8 cellular contexts compared by ENCODE assay signal in genomic region chr14:66070542-66071319, GRCh38.
DNase-seq lines count a peak whose midpoint lies in the region; ATAC-seq and TF ChIP-seq lines count a peak whose summit lies in the region.

No MANE protein-coding gene starts in this region.

- no peaks in the 10 kb centered on the region for H3K36me3 Mint-ChIP-seq in Calu3 (ENCODE audit: insufficient read depth, unreplicated experiment)
- H3K36me3 Mint-ChIP-seq in HFFc6 (ENCODE audit: low read depth), result no peaks in the 10 kb centered on the region

- POLR2A ChIA-PET in Panc1 (lab: Charles Lee), result no interaction called here

- H3K27me3 ChIP-seq in Panc1 (ENCODE audit: control insufficient read depth, insufficient read depth, low read length), result peaks cover 4% of the 10 kb centered on the region
- peaks cover 0 to 15% (median 4%) of the 10 kb centered on the region in 7 donors for H3K27me3 ChIP-seq in heart right ventricle

- no peaks in the 10 kb centered on the region for H3K4me1 Mint-ChIP-seq in Calu3 (ENCODE audit: low read depth, unreplicated experiment)
- no peaks in the 10 kb centered on the region for H3K4me1 Mint-ChIP-seq in HFFc6 (ENCODE audit: low read depth)

- peaks cover 43% of the 10 kb centered on the region for H3K27me3 Mint-ChIP-seq in Calu3 (ENCODE audit: unreplicated experiment)
- H3K27me3 Mint-ChIP-seq in HFFc6 (ENCODE audit: insufficient read depth), result peaks cover 5% of the 10 kb centered on the region; the same call in 1 of the 2 replicates

- no peaks in the 10 kb centered on the region for H3K9me3 Mint-ChIP-seq in Calu3 (ENCODE audit: low read depth, unreplicated experiment)
- no peaks in the 10 kb centered on the region for H3K9me3 Mint-ChIP-seq in HFFc6

- BruUV-seq in Calu3 (replicated peaks; lab: Mats Ljungman, UMichigan) (no TSS peak), Panc1 (replicated peaks; lab: Mats Ljungman, UMichigan) (no TSS peak)

- DNase-seq in Calu3, result peak; percentile 76
- no peak for DNase-seq in HFFc6
- DNase-seq in Panc1 (ENCODE audit: low read depth, low spot score), result peak; percentile 20
- peak; percentile 64 for DNase-seq in activated gamma-delta T cell treated with anti-CD3 and anti-CD28 coated beads, Interleukin-2, amount 50 U/mL, for 16 hours (ENCODE audit: low read depth)
- peak; percentile 23 to 30 for DNase-seq in heart right ventricle
- peak; percentile 71 for DNase-seq in stimulated activated CD4-positive, alpha-beta T cell treated with anti-CD3 and anti-CD28 coated beads, Interleukin-12 subunit alpha, Interleukin-12 subunit beta, amount 100 ng/mL, for 4 hours

- H3K4me1 ChIP-seq in Panc1 (ENCODE audit: control insufficient read depth, insufficient read depth, low read length), result no peaks in the 10 kb centered on the region
- no peaks in the 10 kb centered on the region for H3K4me1 ChIP-seq in heart right ventricle

- no peaks in the 10 kb centered on the region for H3K9me3 ChIP-seq in Panc1 (ENCODE audit: control insufficient read depth, insufficient read depth, low read depth, low read length)
- H3K9me3 ChIP-seq in heart right ventricle, result no peaks in the 10 kb centered on the region

- 0 out of 2 replicates have a peak, but pooled peaks have one; percentile 58 for ATAC-seq in Panc1
- ATAC-seq in heart right ventricle, result peak in 4 of 8 donors; percentile 28 to 63 (median 51)
- no peak for ATAC-seq in GM18502 (IDR thresholded peaks at IDR 0.05; ENCODE audit: poor library complexity, unreplicated experiment)
- no peak for ATAC-seq in HG03354 (IDR thresholded peaks at IDR 0.05; ENCODE audit: poor library complexity, severe bottlenecking, unreplicated experiment)

- 44 to 49% methylated on average over 12 of the region's 12 CpGs for WGBS in heart right ventricle, 2 donors

- intact Hi-C loops in Calu3 (cut with micrococcal nuclease; ENCODE audit: unreplicated experiment), result loop anchor here (2.0 to 5.0 kb wide), 2 partner anchors 110 to 903 kb away; no protein-coding TSS in a partner anchor
- intact Hi-C loops in Panc1 (cut with micrococcal nuclease; ENCODE audit: unreplicated experiment), result no loop called here
- intact Hi-C loops in heart right ventricle (cut with DNase I), result loop anchor here in 7 of 10 donors (1.0 to 10.0 kb wide), 5 partner anchors 108 to 906 kb away; partner anchors contain the start of gene FUT8 (in 2 of the 7)

- CTCF ChIA-PET in Calu3 (lab: Charles Lee) (interaction anchor here (0.7 to 1.0 kb wide), 2 partner anchors 655 to 907 kb away, joined by 3 to 5 read pairs; no protein-coding TSS in a partner anchor), Panc1 (lab: Charles Lee) (no interaction called here)

- H3K27ac Mint-ChIP-seq in Calu3 (ENCODE audit: unreplicated experiment) (no peak overlapping the region), HFFc6 (no peak overlapping the region)

- H3K4me3 Mint-ChIP-seq in Calu3 (ENCODE audit: low read depth, unreplicated experiment), result no peak overlapping the region
- no peak overlapping the region for H3K4me3 Mint-ChIP-seq in HFFc6

- in situ Hi-C loops in Panc1 (cut with HindIII; ENCODE audit: low pct_unique_long_range_greater_than_20kb, low sequenced_read_pairs), result no loop called here

- H3K27ac ChIP-seq in Panc1 (ENCODE audit: low read length), result no peak overlapping the region
- no peak overlapping the region for H3K27ac ChIP-seq in heart right ventricle

- H3K36me3 ChIP-seq in Panc1 (ENCODE audit: control insufficient read depth, insufficient read depth, low read length) (no peaks in the 10 kb centered on the region), heart right ventricle (no peaks in the 10 kb centered on the region)

- H3K4me3 ChIP-seq in Panc1 (ENCODE audit: low read depth in 2 of 2, low read length in 2 of 2) (no peak overlapping the region), heart right ventricle (no peak overlapping the region)

- peak; percentile 81 for TF ChIP-seq CTCF in Calu3 (IDR thresholded peaks at IDR 0.05; ENCODE audit: unreplicated experiment)
- TF ChIP-seq CTCF in HFFc6 (IDR thresholded peaks at IDR 0.05), result peak; percentile 88
- peak; percentile 82 for TF ChIP-seq CTCF in Panc1 (IDR thresholded peaks at IDR 0.05)
- peak; percentile 42 to 88 (median 77) for TF ChIP-seq CTCF in heart right ventricle (IDR thresholded peaks at IDR 0.05)
